In genomic region chr3:127573401-127573800, GRCh38 we compare ENCODE assay signal across 39 cellular contexts.
"Had no signal": no experiment of that assay in that cellular context is flagged by ENCODE, and none has a peak within 500 bp of the region (broad histone marks: within the 10 kb centered on the region; RNA-seq: fewer than 3 reads in every experiment).

No MANE protein-coding gene starts in this region.

- H3K9me3 ChIP-seq: adrenal gland, ascending aorta, body of pancreas, breast epithelium had no signal

- H3K27ac Mint-ChIP-seq: activated naive CD4-positive, alpha-beta T cell treated with anti-CD3 and anti-CD28 coated beads for 36 hours; activated naive CD4-positive, alpha-beta T cell treated with anti-CD3 and anti-CD28 coated beads, Interleukin-2, amount 10 ng/mL, durations not matched to agents 7 days and 5 days; activated naive CD4-positive, alpha-beta T cell treated with anti-CD3 and anti-CD28 coated beads, Interleukin-2, amount 50 U/mL, for 24 hours; activated naive CD8-positive, alpha-beta T cell; activated naive CD8-positive, alpha-beta T cell treated with anti-CD3 and anti-CD28 coated beads for 36 hours; activated naive CD8-positive, alpha-beta T cell treated with anti-CD3 and anti-CD28 coated beads, Interleukin-2, amount 10 ng/mL, durations not matched to agents 7 days and 5 days; activated naive CD8-positive, alpha-beta T cell treated with anti-CD3 and anti-CD28 coated beads, Interleukin-2, amount 50 U/mL, for 24 hours; activated T-cell treated with anti-CD3 and anti-CD28 coated beads, Interleukin-2, amount 50 U/mL, for 24 hours; activated T-cell treated with anti-CD3 and anti-CD28 coated beads, Interleukin-2, amount 50 U/mL, for 72 hours; activated T-helper 1 cell treated with anti-CD3 and anti-CD28 coated beads, Interleukin-12 subunit alpha, Interleukin-12 subunit beta, Interleukin-2, Interleukin-4 antibody, amounts not matched to agents 30 ng/mL and 10 ng/mL and 1 ng/mL, durations not matched to agents 14 hours and 24 hours and 36 hours; activated T-helper 17 cell treated with anti-CD3 and anti-CD28 coated beads, Interleukin-2, amount 50 U/mL, for 72 hours; activated T-helper 2 cell treated with anti-CD3 and anti-CD28 coated beads, Interferon-gamma antibody, Interleukin-2, Interleukin-4, amounts not matched to agents 10 μg/mL and 5 μg/mL and 100 μg/mL, durations not matched to agents 14 hours and 24 hours and 36 hours; brain had no signal

- H3K4me3 ChIP-seq: adrenal gland, ascending aorta, body of pancreas, breast epithelium, cardiac muscle cell had no signal

- H3K9me3 Mint-ChIP-seq: activated naive CD4-positive, alpha-beta T cell treated with anti-CD3 and anti-CD28 coated beads for 36 hours; activated naive CD4-positive, alpha-beta T cell treated with anti-CD3 and anti-CD28 coated beads, Interleukin-2, amount 10 ng/mL, durations not matched to agents 7 days and 5 days; activated naive CD4-positive, alpha-beta T cell treated with anti-CD3 and anti-CD28 coated beads, Interleukin-2, amount 50 U/mL, for 24 hours; activated naive CD4-positive, alpha-beta T cell treated with anti-CD3 and anti-CD28 coated beads, Interleukin-2, amount 50 U/mL, for 72 hours; activated naive CD8-positive, alpha-beta T cell treated with anti-CD3 and anti-CD28 coated beads for 36 hours; activated naive CD8-positive, alpha-beta T cell treated with anti-CD3 and anti-CD28 coated beads, Interleukin-2, amount 10 ng/mL, durations not matched to agents 7 days and 5 days; activated naive CD8-positive, alpha-beta T cell treated with anti-CD3 and anti-CD28 coated beads, Interleukin-2, amount 50 U/mL, for 24 hours; activated T-cell treated with anti-CD3 and anti-CD28 coated beads, Interleukin-2, amount 50 U/mL, for 24 hours; activated T-cell treated with anti-CD3 and anti-CD28 coated beads, Interleukin-2, amount 50 U/mL, for 4 hours; activated T-cell treated with anti-CD3 and anti-CD28 coated beads, Interleukin-2, amount 50 U/mL, for 72 hours; activated T-helper 1 cell treated with anti-CD3 and anti-CD28 coated beads, Interleukin-12 subunit alpha, Interleukin-12 subunit beta, Interleukin-2, Interleukin-4 antibody, amounts not matched to agents 30 ng/mL and 10 ng/mL and 1 ng/mL, durations not matched to agents 14 hours and 24 hours and 36 hours; activated T-helper 17 cell treated with anti-CD3 and anti-CD28 coated beads, Interleukin-2, amount 50 U/mL, for 72 hours; activated T-helper 2 cell treated with anti-CD3 and anti-CD28 coated beads, Interferon-gamma antibody, Interleukin-2, Interleukin-4, amounts not matched to agents 10 μg/mL and 5 μg/mL and 100 μg/mL, durations not matched to agents 14 hours and 24 hours and 36 hours; brain; central memory CD8-positive, alpha-beta T cell had no signal

- H3K27me3 Mint-ChIP-seq: activated naive CD4-positive, alpha-beta T cell treated with anti-CD3 and anti-CD28 coated beads, Interleukin-2, amount 10 ng/mL, durations not matched to agents 7 days and 5 days; activated naive CD4-positive, alpha-beta T cell treated with anti-CD3 and anti-CD28 coated beads, Interleukin-2, amount 50 U/mL, for 24 hours; activated naive CD8-positive, alpha-beta T cell; activated naive CD8-positive, alpha-beta T cell treated with anti-CD3 and anti-CD28 coated beads for 36 hours; activated naive CD8-positive, alpha-beta T cell treated with anti-CD3 and anti-CD28 coated beads, Interleukin-2, amount 10 ng/mL, durations not matched to agents 7 days and 5 days; activated naive CD8-positive, alpha-beta T cell treated with anti-CD3 and anti-CD28 coated beads, Interleukin-2, amount 50 U/mL, for 24 hours; activated T-cell treated with anti-CD3 and anti-CD28 coated beads, Interleukin-2, amount 50 U/mL, for 24 hours; activated T-helper 17 cell treated with anti-CD3 and anti-CD28 coated beads, Interleukin-2, amount 50 U/mL, for 72 hours; brain; central memory CD8-positive, alpha-beta T cell had no signal

- H3K36me3 ChIP-seq: breast epithelium, cardiac muscle cell had no signal

- ATAC-seq: activated naive CD4-positive, alpha-beta T cell treated with anti-CD3 and anti-CD28 coated beads, Interleukin-2, amount 50 U/mL, for 72 hours; activated naive CD8-positive, alpha-beta T cell treated with anti-CD3 and anti-CD28 coated beads, Interleukin-2, amount 50 U/mL, for 24 hours; activated T-cell treated with anti-CD3 and anti-CD28 coated beads, Interleukin-2, amount 50 U/mL, for 4 hours; activated T-cell treated with anti-CD3 and anti-CD28 coated beads, Interleukin-2, amount 50 U/mL, for 72 hours; activated T-helper 17 cell treated with anti-CD3 and anti-CD28 coated beads, Interleukin-2, amount 50 U/mL, for 72 hours; body of pancreas had no signal

- H3K27me3 ChIP-seq: adrenal gland, ascending aorta, body of pancreas, brain microvascular endothelial cell, breast epithelium, cardiac muscle cell had no signal

- FAIRE-seq: bronchial epithelial cell had no signal

- H3K4me3 Mint-ChIP-seq: activated naive CD4-positive, alpha-beta T cell treated with anti-CD3 and anti-CD28 coated beads for 36 hours; activated naive CD4-positive, alpha-beta T cell treated with anti-CD3 and anti-CD28 coated beads, Interleukin-2, amount 10 ng/mL, durations not matched to agents 7 days and 5 days; activated naive CD4-positive, alpha-beta T cell treated with anti-CD3 and anti-CD28 coated beads, Interleukin-2, amount 50 U/mL, for 24 hours; activated naive CD8-positive, alpha-beta T cell; activated naive CD8-positive, alpha-beta T cell treated with anti-CD3 and anti-CD28 coated beads for 36 hours; activated naive CD8-positive, alpha-beta T cell treated with anti-CD3 and anti-CD28 coated beads, Interleukin-2, amount 10 ng/mL, durations not matched to agents 7 days and 5 days; activated naive CD8-positive, alpha-beta T cell treated with anti-CD3 and anti-CD28 coated beads, Interleukin-2, amount 50 U/mL, for 24 hours; activated T-cell treated with anti-CD3 and anti-CD28 coated beads, Interleukin-2, amount 50 U/mL, for 24 hours; activated T-cell treated with anti-CD3 and anti-CD28 coated beads, Interleukin-2, amount 50 U/mL, for 4 hours; activated T-cell treated with anti-CD3 and anti-CD28 coated beads, Interleukin-2, amount 50 U/mL, for 72 hours; activated T-helper 1 cell treated with anti-CD3 and anti-CD28 coated beads, Interleukin-12 subunit alpha, Interleukin-12 subunit beta, Interleukin-2, Interleukin-4 antibody, amounts not matched to agents 30 ng/mL and 10 ng/mL and 1 ng/mL, durations not matched to agents 14 hours and 24 hours and 36 hours; activated T-helper 17 cell treated with anti-CD3 and anti-CD28 coated beads, Interleukin-2, amount 50 U/mL, for 72 hours; brain; central memory CD8-positive, alpha-beta T cell had no signal

- H3K27ac ChIP-seq: adrenal gland, ascending aorta, body of pancreas, brain microvascular endothelial cell, breast epithelium, cardiac muscle cell had no signal

- H3K4me1 ChIP-seq: adrenal gland, breast epithelium had no signal

- DNase-seq: activated effector memory CD4-positive, alpha-beta T cell treated with anti-CD3 and anti-CD28 coated beads, Interleukin-2, amount 50 U/mL, for 16 hours; activated effector memory CD4-positive, alpha-beta T cell treated with Interleukin-2 at 50 U/mL for 16 hours; activated gamma-delta T cell; activated gamma-delta T cell treated with Interleukin-2 at 50 U/mL for 16 hours; activated naive CD4-positive, alpha-beta T cell; activated naive CD4-positive, alpha-beta T cell treated with anti-CD3 and anti-CD28 coated beads for 36 hours; activated naive CD4-positive, alpha-beta T cell treated with anti-CD3 and anti-CD28 coated beads, Interleukin-2, amount 10 ng/mL, durations not matched to agents 7 days and 5 days; activated naive CD4-positive, alpha-beta T cell treated with anti-CD3 and anti-CD28 coated beads, Interleukin-2, amount 50 U/mL, for 16 hours; activated naive CD4-positive, alpha-beta T cell treated with Interleukin-2 at 50 U/mL for 16 hours; activated naive CD8-positive, alpha-beta T cell treated with anti-CD3 and anti-CD28 coated beads for 36 hours; activated naive CD8-positive, alpha-beta T cell treated with anti-CD3 and anti-CD28 coated beads, Interleukin-2, amount 10 ng/mL, durations not matched to agents 7 days and 5 days; activated naive CD8-positive, alpha-beta T cell treated with anti-CD3 and anti-CD28 coated beads, Interleukin-2, amount 50 U/mL, for 24 hours; activated T-cell treated with anti-CD3 and anti-CD28 coated beads for 4 hours; activated T-cell treated with anti-CD3 and anti-CD28 coated beads, Interleukin-2, amount 50 U/mL, for 1 hour; activated T-cell treated with anti-CD3 and anti-CD28 coated beads, Interleukin-2, amount 50 U/mL, for 24 hours; activated T-cell treated with anti-CD3 and anti-CD28 coated beads, Interleukin-2, amount 50 U/mL, for 4 hours; activated T-cell treated with anti-CD3 and anti-CD28 coated beads, Interleukin-2, amount 50 U/mL, for 48 hours; activated T-cell treated with anti-CD3 and anti-CD28 coated beads, Interleukin-2, amount 50 U/mL, for 72 hours; adrenal gland; amniotic stem cell; amygdala; anterior cingulate cortex; aorta; body of pancreas; brain microvascular endothelial cell; central memory CD4-positive, alpha-beta T cell; cerebellar nuclear complex had no signal

- H3K36me3 Mint-ChIP-seq: activated naive CD4-positive, alpha-beta T cell treated with anti-CD3 and anti-CD28 coated beads, Interleukin-2, amount 50 U/mL, for 72 hours had no signal
